22 cellular contexts compared by ENCODE assay signal in genomic region chr2:99562516-99562915, GRCh38.
DNase-seq lines count a peak whose midpoint lies in the region; ATAC-seq and TF ChIP-seq lines count a peak whose summit lies in the region.
"Had no signal": no experiment of that assay in that cellular context is flagged by ENCODE, and none has a peak within 500 bp of the region (broad histone marks: within the 10 kb centered on the region; RNA-seq: fewer than 3 reads in every experiment).

No MANE protein-coding gene starts in this region.

- peaks cover 0 to 4% of the 10 kb centered on the region in 2 donors for H3K4me1 ChIP-seq in left lung
- H3K4me1 ChIP-seq: BLaER1 treated with 17β-estradiol and CSF1 and Interleukin-3, amounts not matched to agents 10 nM and 100 nM; Caco-2 had no signal

- no peak overlapping the region for H3K4me3 Mint-ChIP-seq in IgD-negative memory B cell
- H3K4me3 Mint-ChIP-seq in naive B cell = no peak overlapping the region
- no peak overlapping the region for H3K4me3 Mint-ChIP-seq in stimulated activated naive B cell treated with anti-CD40 and anti-IgM and Interleukin-4, amounts not matched to agents 10 μg/mL and 1 μg/mL and 100 μg/mL, for 72 hours
- H3K4me3 Mint-ChIP-seq: CD4-positive, alpha-beta memory T cell; H9 had no signal

- DNase-seq in EH (ENCODE audit: low read depth) (peak; percentile 74), naive B cell (no peak), left lung (no peak)
- no peak for DNase-seq in stimulated activated naive B cell treated with anti-CD40 and anti-IgM and Interleukin-4, amounts not matched to agents 10 μg/mL and 1 μg/mL and 100 μg/mL, for 72 hours
- no peak for DNase-seq in activated CD4-positive, alpha-beta T cell treated with anti-CD3 and anti-CD28 coated beads for 4 hours
- DNase-seq: Caco-2; CD4-positive, alpha-beta memory T cell; DND-41; GDM1; H9; NCI-H1092 treated with DMSO at 0.1 percent for 48 hours; NCI-H2029 treated with DMSO at 0.1 percent for 48 hours; NCI-H226; NCI-H510A treated with DMSO at 0.1 percent for 48 hours; NCI-H748 treated with DMSO at 0.1 percent for 48 hours; SHP77 treated with DMSO at 0.1 percent for 48 hours had no signal

- H3K36me3 Mint-ChIP-seq in IgD-negative memory B cell (peaks cover 6% of the 10 kb centered on the region), naive B cell (peaks cover 17 to 23% of the 10 kb centered on the region in 2 donors)
- H3K36me3 Mint-ChIP-seq in stimulated activated naive B cell treated with anti-CD40 and anti-IgM and Interleukin-4, amounts not matched to agents 10 μg/mL and 1 μg/mL and 100 μg/mL, for 72 hours = peaks cover 28 to 48% of the 10 kb centered on the region in 2 donors
- H3K36me3 Mint-ChIP-seq: CD4-positive, alpha-beta memory T cell had no signal

- intact Hi-C loops in left lung (cut with DNase I) = loop anchor here in 1 of 2 donors (5.0 kb wide), 1 partner anchor 685 kb away; no protein-coding TSS in a partner anchor

- H3K4me1 Mint-ChIP-seq in IgD-negative memory B cell (peaks cover 3 to 8% (median 5%) of the 10 kb centered on the region in 3 donors), naive B cell (peaks cover 7 to 12% (median 10%) of the 10 kb centered on the region in 3 donors)
- H3K4me1 Mint-ChIP-seq in stimulated activated naive B cell treated with anti-CD40 and anti-IgM and Interleukin-4, amounts not matched to agents 10 μg/mL and 1 μg/mL and 100 μg/mL, for 72 hours = peaks cover 0 to 6% of the 10 kb centered on the region in 2 donors

- no peak for TF ChIP-seq CTCF in left lung (IDR thresholded peaks at IDR 0.05)

- H3K4me3 ChIP-seq in left lung = no peak overlapping the region
- H3K4me3 ChIP-seq: BLaER1 treated with 17β-estradiol and CSF1 and Interleukin-3, amounts not matched to agents 10 nM and 100 nM; SK-N-MC had no signal

- H3K36me3 ChIP-seq in left lung = peaks cover 0 to 3% of the 10 kb centered on the region in 2 donors

- H3K9me3 Mint-ChIP-seq in IgD-negative memory B cell (no peaks in the 10 kb centered on the region), naive B cell (no peaks in the 10 kb centered on the region)
- no peaks in the 10 kb centered on the region for H3K9me3 Mint-ChIP-seq in stimulated activated naive B cell treated with anti-CD40 and anti-IgM and Interleukin-4, amounts not matched to agents 10 μg/mL and 1 μg/mL and 100 μg/mL, for 72 hours
- H3K9me3 Mint-ChIP-seq: CD4-positive, alpha-beta memory T cell; H9 had no signal

- no peaks in the 10 kb centered on the region for H3K27me3 ChIP-seq in left lung
- H3K27me3 ChIP-seq: BLaER1 treated with 17β-estradiol and CSF1 and Interleukin-3, amounts not matched to agents 10 nM and 100 nM had no signal

- no peak overlapping the region for H3K27ac ChIP-seq in left lung
- H3K27ac ChIP-seq: BLaER1 treated with 17β-estradiol and CSF1 and Interleukin-3, amounts not matched to agents 10 nM and 100 nM; KMS-11; RWPE1; SK-N-MC had no signal

- no peaks in the 10 kb centered on the region for H3K9me3 ChIP-seq in left lung
- H3K9me3 ChIP-seq: BLaER1 treated with 17β-estradiol and CSF1 and Interleukin-3, amounts not matched to agents 10 nM and 100 nM; Caco-2 had no signal

- peak overlapping the region in 2 of 3 donors; percentile 5 to 86 for H3K27ac Mint-ChIP-seq in IgD-negative memory B cell
- H3K27ac Mint-ChIP-seq in naive B cell = peak overlapping the region in 5 of 6 donors; percentile 44 to 90 (median 83)
- peak overlapping the region; percentile 52 for H3K27ac Mint-ChIP-seq in stimulated activated naive B cell treated with anti-CD40 and anti-IgM and Interleukin-4, amounts not matched to agents 10 μg/mL and 1 μg/mL and 100 μg/mL, for 72 hours
- H3K27ac Mint-ChIP-seq: CD4-positive, alpha-beta memory T cell; H9 had no signal

- H3K27me3 Mint-ChIP-seq in IgD-negative memory B cell (no peaks in the 10 kb centered on the region), naive B cell (no peaks in the 10 kb centered on the region)
- H3K27me3 Mint-ChIP-seq in stimulated activated naive B cell treated with anti-CD40 and anti-IgM and Interleukin-4, amounts not matched to agents 10 μg/mL and 1 μg/mL and 100 μg/mL, for 72 hours = no peaks in the 10 kb centered on the region

- ATAC-seq in naive B cell (ENCODE audit: low read depth in 2 of 2) = no peak
- ATAC-seq in stimulated activated naive B cell treated with anti-CD40 and anti-IgM and Interleukin-4, amounts not matched to agents 10 μg/mL and 1 μg/mL and 100 μg/mL, for 72 hours (replicated peaks) = no peak
- no peak for ATAC-seq in HG03342 (IDR thresholded peaks at IDR 0.05; ENCODE audit: unreplicated experiment)
- ATAC-seq in left lung = no peak
